In genomic region chr6:82712826-82713225, GRCh38 we compare ENCODE assay signal across 1 cellular context.
TF ChIP-seq lines count a peak whose summit lies in the region.

No MANE protein-coding gene starts in this region.

TF ChIP-seq in K562, 482 proteins besides CTCF, POLR2A, EP300 and RAD21 (continued from another document):
- TF ChIP-seq IRF9 (tag; IDR thresholded peaks at IDR 0.05) (no peak), PTBP1 (IDR thresholded peaks at IDR 0.05; ENCODE audit: low read depth, low read length) (no peak)
TF ChIP-seq in K562: peak in this region for 0.
